ENCODE assay signal across 24 cellular contexts in the genomic region with DNA sequence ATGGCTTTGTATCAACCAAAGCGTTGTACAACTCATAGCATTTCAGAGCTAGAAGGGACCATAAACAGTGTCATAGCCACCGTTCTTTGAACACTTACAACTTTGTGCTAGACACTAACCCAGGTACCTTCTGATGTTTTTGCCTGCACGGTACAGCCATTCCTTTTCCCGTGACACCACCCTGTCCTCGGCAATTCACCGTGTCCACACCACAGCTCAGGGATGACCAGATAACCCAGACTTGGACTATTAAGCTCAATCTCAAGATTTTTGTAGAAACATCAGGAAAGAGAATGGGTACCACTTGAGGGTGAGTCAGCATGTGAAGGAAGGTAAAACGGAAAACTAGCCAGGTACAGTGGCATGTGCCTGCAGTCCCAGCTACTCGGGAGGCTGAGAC. TPM values are rescaled to one million over a fixed set of nuclear protein-coding genes. Genes with fewer than 3 reads are reported as not detected.
"Had no signal": no experiment of that assay in that cellular context is flagged by ENCODE, and none has a peak within 500 bp of the region (broad histone marks: within the 10 kb centered on the region; RNA-seq: fewer than 3 reads in every experiment).

No MANE protein-coding gene starts in this region.

- H3K4me3 ChIP-seq: esophagus muscularis mucosa, gastrocnemius medialis, pancreas, skin epidermis, upper lobe of left lung had no signal

- H3K4me3 Mint-ChIP-seq: activated naive CD4-positive, alpha-beta T cell treated with anti-CD3 and anti-CD28 coated beads, Interleukin-2, amount 50 U/mL, for 24 hours; brain; effector memory CD8-positive, alpha-beta T cell; memory B cell; natural killer cell treated with Interleukin-12 subunit alpha and Interleukin-12 subunit beta and Interleukin-15 and Interleukin-18, amount 100 ng/mL, for 72 hours; stimulated activated effector memory CD8-positive, alpha-beta T cell treated with anti-CD3 and anti-CD28 coated beads, Interleukin-12 subunit alpha, Interleukin-12 subunit beta, amount 100 ng/mL, for 72 hours; T-cell; T-helper 2 cell treated with Interferon-gamma antibody and Interleukin-4, amounts not matched to agents 5 μg/mL and 100 μg/mL, for 36 hours had no signal

- H3K9me3 Mint-ChIP-seq: activated naive CD4-positive, alpha-beta T cell treated with anti-CD3 and anti-CD28 coated beads, Interleukin-2, amount 50 U/mL, for 24 hours; brain; effector memory CD8-positive, alpha-beta T cell; memory B cell; natural killer cell treated with Interleukin-12 subunit alpha and Interleukin-12 subunit beta and Interleukin-15 and Interleukin-18, amount 100 ng/mL, for 72 hours; stimulated activated effector memory CD8-positive, alpha-beta T cell treated with anti-CD3 and anti-CD28 coated beads, Interleukin-12 subunit alpha, Interleukin-12 subunit beta, amount 100 ng/mL, for 72 hours; T-cell; T-helper 2 cell treated with Interferon-gamma antibody and Interleukin-4, amounts not matched to agents 5 μg/mL and 100 μg/mL, for 36 hours had no signal

- H3K36me3 Mint-ChIP-seq: activated naive CD4-positive, alpha-beta T cell treated with anti-CD3 and anti-CD28 coated beads, Interleukin-2, amount 50 U/mL, for 24 hours; brain; memory B cell; natural killer cell treated with Interleukin-12 subunit alpha and Interleukin-12 subunit beta and Interleukin-15 and Interleukin-18, amount 100 ng/mL, for 72 hours; T-cell had no signal

- H3K36me3 ChIP-seq: esophagus muscularis mucosa, gastrocnemius medialis, neutrophil, pancreas, upper lobe of left lung, WERI-Rb-1 had no signal

- H3K27me3 ChIP-seq: esophagus muscularis mucosa, gastrocnemius medialis, pancreas had no signal

- DNase-seq: activated CD4-positive, alpha-beta T cell treated with anti-CD3 and anti-CD28 coated beads, Interleukin-2, amount 50 U/mL, for 4 hours; activated gamma-delta T cell treated with Interleukin-2 at 50 U/mL for 16 hours; activated T-cell treated with anti-CD3 and anti-CD28 coated beads for 4 hours; dermis blood vessel endothelial cell; effector memory CD8-positive, alpha-beta T cell; hippocampal formation; stimulated activated CD4-positive, alpha-beta T cell treated with anti-CD3 and anti-CD28 coated beads, Interleukin-1b, Interleukin-23, amount 100 ng/mL, for 48 hours; T-cell had no signal

- ATAC-seq: effector memory CD8-positive, alpha-beta T cell; gastrocnemius medialis; natural killer cell treated with Interleukin-12 subunit alpha and Interleukin-12 subunit beta and Interleukin-15 and Interleukin-18, amount 100 ng/mL, for 72 hours; pancreas; right cardiac atrium; stimulated activated effector memory CD8-positive, alpha-beta T cell treated with anti-CD3 and anti-CD28 coated beads, Interleukin-12 subunit alpha, Interleukin-12 subunit beta, amount 100 ng/mL, for 72 hours; T-cell had no signal

- FAIRE-seq: pancreas, TTC549 had no signal

- H3K27ac Mint-ChIP-seq: activated naive CD4-positive, alpha-beta T cell treated with anti-CD3 and anti-CD28 coated beads, Interleukin-2, amount 50 U/mL, for 24 hours; brain; effector memory CD8-positive, alpha-beta T cell; memory B cell; natural killer cell treated with Interleukin-12 subunit alpha and Interleukin-12 subunit beta and Interleukin-15 and Interleukin-18, amount 100 ng/mL, for 72 hours; stimulated activated effector memory CD8-positive, alpha-beta T cell treated with anti-CD3 and anti-CD28 coated beads, Interleukin-12 subunit alpha, Interleukin-12 subunit beta, amount 100 ng/mL, for 72 hours; T-cell; T-helper 2 cell treated with Interferon-gamma antibody and Interleukin-4, amounts not matched to agents 5 μg/mL and 100 μg/mL, for 36 hours had no signal

- H3K9me3 ChIP-seq: esophagus muscularis mucosa, gastrocnemius medialis, neutrophil, pancreas, upper lobe of left lung had no signal

- H3K27me3 Mint-ChIP-seq: activated naive CD4-positive, alpha-beta T cell treated with anti-CD3 and anti-CD28 coated beads, Interleukin-2, amount 50 U/mL, for 24 hours; effector memory CD8-positive, alpha-beta T cell; T-cell had no signal

- H3K27ac ChIP-seq: esophagus muscularis mucosa, gastrocnemius medialis, neutrophil, pancreas, skin epidermis, upper lobe of left lung, WERI-Rb-1 had no signal

RNA-seq across cellular contexts. Expression of gene CES3, which starts 58.1 kb away (rescaled TPM):
- total RNA-seq: dermis blood vessel endothelial cell, pulmonary artery endothelial cell had no signal
